Comparison of ENCODE assay signal across 19 cellular contexts in genomic region chr14:105005929-105006830, GRCh38. TPM values are rescaled to one million over a fixed set of nuclear protein-coding genes. Genes with fewer than 3 reads are reported as not detected.
DNase-seq lines count a peak whose midpoint lies in the region; ATAC-seq and TF ChIP-seq lines count a peak whose summit lies in the region.
"Had no signal": no experiment of that assay in that cellular context is flagged by ENCODE, and none has a peak within 500 bp of the region (broad histone marks: within the 10 kb centered on the region; RNA-seq: fewer than 3 reads in every experiment).

No MANE protein-coding gene starts in this region.

- H3K27ac ChIP-seq in neural progenitor cell: no peak overlapping the region
- H3K27ac ChIP-seq: esophagus muscularis mucosa, gastroesophageal sphincter, GM23248 had no signal

- H3K4me2 ChIP-seq in neural progenitor cell: no peak overlapping the region

- H3K9me3 ChIP-seq in neural progenitor cell (ENCODE audit: low read depth): no peaks in the 10 kb centered on the region
- H3K9me3 ChIP-seq: esophagus muscularis mucosa, gastroesophageal sphincter had no signal

- no peak overlapping the region for H3K4me3 ChIP-seq in neural progenitor cell
- H3K4me3 ChIP-seq: esophagus muscularis mucosa, gastroesophageal sphincter, GM23248 had no signal

- peaks cover 48% of the 10 kb centered on the region for H4K20me1 ChIP-seq in neural progenitor cell (ENCODE audit: low read depth)

- POLR2A ChIA-PET in WTC11 (lab: Charles Lee): no interaction called here

- ATAC-seq in natural killer cell treated with Interleukin-12 subunit alpha and Interleukin-12 subunit beta and Interleukin-15 and Interleukin-18, amount 100 ng/mL, for 72 hours: peak; percentile 12 to 53
- ATAC-seq in natural killer cell: no peak
- ATAC-seq in WTC11: no peak; the same call in 1 of the 2 replicates
- ATAC-seq: gastroesophageal sphincter had no signal

- H3K9me3 Mint-ChIP-seq in natural killer cell treated with Interleukin-12 subunit alpha and Interleukin-12 subunit beta and Interleukin-15 and Interleukin-18, amount 100 ng/mL, for 72 hours: no peaks in the 10 kb centered on the region
- H3K9me3 Mint-ChIP-seq in natural killer cell: no peaks in the 10 kb centered on the region
- no peaks in the 10 kb centered on the region for H3K9me3 Mint-ChIP-seq in WTC11
- H3K9me3 Mint-ChIP-seq in neural progenitor cell: no peaks in the 10 kb centered on the region
- H3K9me3 Mint-ChIP-seq: activated T-helper 2 cell treated with anti-CD3 and anti-CD28 coated beads, Interferon-gamma antibody, Interleukin-2, Interleukin-4, amounts not matched to agents 10 μg/mL and 5 μg/mL and 100 μg/mL, durations not matched to agents 14 hours and 24 hours and 36 hours; CD4-positive, alpha-beta memory T cell; neural crest cell had no signal

- DNase-seq in natural killer cell treated with Interleukin-12 subunit alpha and Interleukin-12 subunit beta and Interleukin-15 and Interleukin-18, amount 100 ng/mL, for 72 hours (ENCODE audit: low spot score): no peak
- DNase-seq in natural killer cell: no peak
- DNase-seq in WTC11 (ENCODE audit: low spot score): no peak
- DNase-seq in neural progenitor cell (ENCODE audit: low spot score): no peak
- no peak for DNase-seq in hypothalamus (lab: John Stamatoyannopoulos, UW)
- DNase-seq in G401 (ENCODE audit: low spot score): no peak
- no peak for DNase-seq in NCI-H69 (lab: John Stamatoyannopoulos, UW)
- DNase-seq: amygdala; CD4-positive, alpha-beta memory T cell; GM23248; NCI-H1436; NCI-H526 treated with DMSO at 0.1 percent for 48 hours; stimulated activated CD8-positive, alpha-beta memory T cell treated with anti-CD3 and anti-CD28 coated beads, Interleukin-4, amount 100 ng/mL, for 48 hours; T1000 had no signal

- TF ChIP-seq CTCF in natural killer cell (IDR thresholded peaks at IDR 0.05) (no peak), WTC11 (IDR thresholded peaks at IDR 0.05) (no peak), neural progenitor cell (IDR thresholded peaks at IDR 0.05) (no peak)

- H3K4me3 Mint-ChIP-seq in natural killer cell treated with Interleukin-12 subunit alpha and Interleukin-12 subunit beta and Interleukin-15 and Interleukin-18, amount 100 ng/mL, for 72 hours: no peak overlapping the region
- H3K4me3 Mint-ChIP-seq in natural killer cell (no peak overlapping the region), WTC11 (no peak overlapping the region), neural progenitor cell (peak overlapping the region; percentile 57)
- H3K4me3 Mint-ChIP-seq: CD4-positive, alpha-beta memory T cell; neural crest cell had no signal

- no peaks in the 10 kb centered on the region for H3K4me1 ChIP-seq in neural progenitor cell
- H3K4me1 ChIP-seq: esophagus muscularis mucosa, gastroesophageal sphincter had no signal

- in situ Hi-C loops in G401 (cut with HindIII; ENCODE audit: low sequenced_read_pairs): no loop called here

- no peaks in the 10 kb centered on the region for H3K27me3 ChIP-seq in neural progenitor cell
- H3K27me3 ChIP-seq: esophagus muscularis mucosa, gastroesophageal sphincter had no signal

- no peaks in the 10 kb centered on the region for H3K27me3 Mint-ChIP-seq in natural killer cell treated with Interleukin-12 subunit alpha and Interleukin-12 subunit beta and Interleukin-15 and Interleukin-18, amount 100 ng/mL, for 72 hours
- H3K27me3 Mint-ChIP-seq in natural killer cell (ENCODE audit: low read depth in 2 of 2) (no peaks in the 10 kb centered on the region), WTC11 (ENCODE audit: low read depth) (no peaks in the 10 kb centered on the region), neural progenitor cell (ENCODE audit: insufficient read depth, low read depth) (no peaks in the 10 kb centered on the region)
- H3K27me3 Mint-ChIP-seq: CD4-positive, alpha-beta memory T cell had no signal

- H3K27ac Mint-ChIP-seq in natural killer cell treated with Interleukin-12 subunit alpha and Interleukin-12 subunit beta and Interleukin-15 and Interleukin-18, amount 100 ng/mL, for 72 hours: no peak overlapping the region
- H3K27ac Mint-ChIP-seq in natural killer cell: no peak overlapping the region
- H3K27ac Mint-ChIP-seq in WTC11: peak overlapping the region; percentile 85
- no peak overlapping the region for H3K27ac Mint-ChIP-seq in neural progenitor cell
- H3K27ac Mint-ChIP-seq: activated T-helper 2 cell treated with anti-CD3 and anti-CD28 coated beads, Interferon-gamma antibody, Interleukin-2, Interleukin-4, amounts not matched to agents 10 μg/mL and 5 μg/mL and 100 μg/mL, durations not matched to agents 14 hours and 24 hours and 36 hours had no signal

- no peak overlapping the region for H2AFZ ChIP-seq in neural progenitor cell (replicated peaks)
- H2AFZ ChIP-seq: GM23248 had no signal

- no peaks in the 10 kb centered on the region for H3K36me3 Mint-ChIP-seq in natural killer cell treated with Interleukin-12 subunit alpha and Interleukin-12 subunit beta and Interleukin-15 and Interleukin-18, amount 100 ng/mL, for 72 hours
- H3K36me3 Mint-ChIP-seq in natural killer cell (no peaks in the 10 kb centered on the region), WTC11 (peaks cover 14% of the 10 kb centered on the region), neural progenitor cell (peaks cover 8% of the 10 kb centered on the region)

- no peaks in the 10 kb centered on the region for H3K4me1 Mint-ChIP-seq in natural killer cell treated with Interleukin-12 subunit alpha and Interleukin-12 subunit beta and Interleukin-15 and Interleukin-18, amount 100 ng/mL, for 72 hours (ENCODE audit: low read depth in 2 of 2)
- H3K4me1 Mint-ChIP-seq in natural killer cell (no peaks in the 10 kb centered on the region), WTC11 (no peaks in the 10 kb centered on the region), neural progenitor cell (peaks cover 2% of the 10 kb centered on the region)
- H3K4me1 Mint-ChIP-seq: neural crest cell had no signal

- peaks cover 31% of the 10 kb centered on the region for H3K79me2 ChIP-seq in neural progenitor cell (ENCODE audit: low read depth)

- intact Hi-C loops in natural killer cell (cut with micrococcal nuclease): no loop called here

- no peaks in the 10 kb centered on the region for H3K36me3 ChIP-seq in neural progenitor cell

- peaks cover 21% of the 10 kb centered on the region for H3F3A ChIP-seq in neural progenitor cell (ENCODE audit: low read depth)

- H3K9ac ChIP-seq in neural progenitor cell: no peak overlapping the region
- H3K9ac ChIP-seq: GM23248 had no signal

- CTCF ChIA-PET in WTC11 (lab: Charles Lee): interaction anchor here (0.8 to 1.3 kb wide), 3 partner anchors 31 to 180 kb away, joined by 3 to 5 read pairs (median 4); no protein-coding TSS in a partner anchor

TF ChIP-seq in WTC11, 78 proteins besides CTCF, POLR2A, EP300 and RAD21 (continues in another document):
- TF ChIP-seq RORB (CRISPR knock-in tag; IDR thresholded peaks at IDR 0.05): no peak
- TF ChIP-seq E2F1 (CRISPR knock-in tag; IDR thresholded peaks at IDR 0.05): no peak
- TF ChIP-seq, protein P1, sequence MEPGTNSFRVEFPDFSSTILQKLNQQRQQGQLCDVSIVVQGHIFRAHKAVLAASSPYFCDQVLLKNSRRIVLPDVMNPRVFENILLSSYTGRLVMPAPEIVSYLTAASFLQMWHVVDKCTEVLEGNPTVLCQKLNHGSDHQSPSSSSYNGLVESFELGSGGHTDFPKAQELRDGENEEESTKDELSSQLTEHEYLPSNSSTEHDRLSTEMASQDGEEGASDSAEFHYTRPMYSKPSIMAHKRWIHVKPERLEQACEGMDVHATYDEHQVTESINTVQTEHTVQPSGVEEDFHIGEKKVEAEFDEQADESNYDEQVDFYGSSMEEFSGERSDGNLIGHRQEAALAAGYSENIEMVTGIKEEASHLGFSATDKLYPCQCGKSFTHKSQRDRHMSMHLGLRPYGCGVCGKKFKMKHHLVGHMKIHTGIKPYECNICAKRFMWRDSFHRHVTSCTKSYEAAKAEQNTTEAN (CRISPR knock-in tag; IDR thresholded peaks at IDR 0.05): no peak
- TF ChIP-seq FOXK1 (CRISPR knock-in tag; IDR thresholded peaks at IDR 0.05): no peak

RNA-seq across cellular contexts. Expression of gene CDCA4, which starts 14.7 kb away (rescaled TPM):
- total RNA-seq in natural killer cell treated with Interleukin-12 subunit alpha and Interleukin-12 subunit beta and Interleukin-15 and Interleukin-18, amount 100 ng/mL, for 72 hours: 10 to 100 TPM; 39.9 to 71.5 TPM
- total RNA-seq in natural killer cell: 10 to 100 TPM; 10.3 to 20.7 (median 16.6) TPM
- 55.9 to 63.3 TPM (median 58.3 TPM) in 3 replicates for total RNA-seq in WTC11 (2021)
- total RNA-seq in neural progenitor cell (ENCODE audit: low replicate concordance): 56.6 and 102 TPM in 2 replicates
- total RNA-seq in G401 (2014; rRNA removed; shearing (Covaris generic)): 69.8 and 83.1 TPM in 2 replicates

RNA-seq across cellular contexts. Expression of gene CLBA1, which starts 20.6 kb away (rescaled TPM):
- 1 to 10 TPM; 1.2 to 1.5 TPM for total RNA-seq in natural killer cell treated with Interleukin-12 subunit alpha and Interleukin-12 subunit beta and Interleukin-15 and Interleukin-18, amount 100 ng/mL, for 72 hours
- total RNA-seq in natural killer cell: 1 to 10 TPM; 1.2 to 1.8 (median 1.3) TPM
- total RNA-seq in WTC11 (2021): 2.6 to 3.8 TPM (median 2.8 TPM) in 3 replicates
- total RNA-seq in neural progenitor cell (ENCODE audit: low replicate concordance): 8.5 and 10.8 TPM in 2 replicates
- 10.5 and 18.0 TPM in 2 replicates for total RNA-seq in G401 (2014; rRNA removed; shearing (Covaris generic))

RNA-seq across cellular contexts. Expression of gene AHNAK2, which starts 28.0 kb away (rescaled TPM):
- total RNA-seq in natural killer cell treated with Interleukin-12 subunit alpha and Interleukin-12 subunit beta and Interleukin-15 and Interleukin-18, amount 100 ng/mL, for 72 hours: not detected
- total RNA-seq in natural killer cell (under 1 TPM in 1 of 3 donors, not detected in 2; 0.05 TPM), WTC11 (2021) (3.3 to 3.5 TPM (median 3.4 TPM) in 3 replicates), neural progenitor cell (ENCODE audit: low replicate concordance) (0.77 and 1.3 TPM in 2 replicates)
- 17.0 and 31.1 TPM in 2 replicates for total RNA-seq in G401 (2014; rRNA removed; shearing (Covaris generic))

RNA-seq across cellular contexts. Expression of gene GPR132, which starts 59.0 kb away (rescaled TPM):
- total RNA-seq in natural killer cell treated with Interleukin-12 subunit alpha and Interleukin-12 subunit beta and Interleukin-15 and Interleukin-18, amount 100 ng/mL, for 72 hours: 10 to 100 TPM; 80.9 to 88.3 TPM
- total RNA-seq in natural killer cell: 10 to 100 TPM; 18.2 to 30.3 (median 26.7) TPM
- total RNA-seq in WTC11 (2021): 0.09 to 0.13 TPM in 2 of 3 replicates, not detected in the other
- 0.22 and 0.51 TPM in 2 replicates for total RNA-seq in neural progenitor cell (ENCODE audit: low replicate concordance)
- total RNA-seq in G401 (2014; rRNA removed; shearing (Covaris generic)): 0.43 TPM in 1 of 2 replicates, not detected in the other
- total RNA-seq: GM23248, neural crest cell, SK-MEL-5 had no signal

Comparison
In these comparisons a context has a peak if more than half of its experiments do, and no peak if none do; other contexts are left out.
1. ATAC-seq: peak in natural killer cell treated with Interleukin-12 subunit alpha and Interleukin-12 subunit beta and Interleukin-15 and Interleukin-18, amount 100 ng/mL, for 72 hours (2 of 2); none in natural killer cell (0 of 3) and WTC11 (single experiment).